In the genomic region with DNA sequence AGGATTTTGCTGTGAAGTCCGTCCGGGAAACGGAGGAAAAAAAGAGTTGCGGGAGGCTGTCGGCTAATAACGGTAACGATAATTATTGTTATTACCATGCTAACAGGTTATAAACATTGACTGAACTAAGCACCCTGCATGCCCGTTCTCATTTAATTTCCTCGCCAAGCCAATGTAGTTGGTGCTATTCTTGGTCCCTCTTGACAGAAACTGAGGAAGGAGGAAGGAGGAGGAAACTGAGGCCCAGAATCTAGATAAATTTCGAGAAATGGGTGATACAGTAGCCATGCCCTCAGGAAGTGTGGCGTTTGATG, we compare ENCODE assay signal across 8 cellular contexts. TPM values are rescaled to one million over a fixed set of nuclear protein-coding genes. Genes with fewer than 3 reads are reported as not detected.
DNase-seq lines count a peak whose midpoint lies in the region; ATAC-seq, FAIRE-seq and TF ChIP-seq lines count a peak whose summit lies in the region.

No MANE protein-coding gene starts in this region.

- FAIRE-seq in bronchial epithelial cell (lab: Jason Lieb, UNC): no peak

- H3K9me3 ChIP-seq in BE2C: no peaks in the 10 kb centered on the region
- no peaks in the 10 kb centered on the region for H3K9me3 ChIP-seq in muscle layer of colon (ENCODE audit: low read length)

- H3K36me3 ChIP-seq in BE2C (peaks cover 20% of the 10 kb centered on the region), bronchial epithelial cell (ENCODE audit: control insufficient read depth, insufficient read depth, low read length) (no peaks in the 10 kb centered on the region), muscle layer of colon (ENCODE audit: insufficient read depth, low read length) (no peaks in the 10 kb centered on the region)

- DNase-seq in BE2C (no peak), bronchial epithelial cell (ENCODE audit: low read depth) (no peak), NCI-H1048 (lab: John Stamatoyannopoulos, UW) (no peak), NCI-H2081 (lab: John Stamatoyannopoulos, UW) (no peak), mucosa of gallbladder (ENCODE audit: low spot score) (no peak)
- no peak for DNase-seq in stimulated activated CD4-positive, alpha-beta T cell treated with anti-CD3 and anti-CD28 coated beads, Interleukin-4, amount 100 ng/mL, for 1 hour

- H3K27me3 ChIP-seq in BE2C: no peaks in the 10 kb centered on the region
- H3K27me3 ChIP-seq in bronchial epithelial cell (ENCODE audit: control insufficient read depth, insufficient read depth, low read length): no peaks in the 10 kb centered on the region
- no peaks in the 10 kb centered on the region for H3K27me3 ChIP-seq in muscle layer of colon (ENCODE audit: control insufficient read depth in 1 of 2, insufficient read depth in 2 of 2, low read length in 2 of 2)

- H3K4me3 ChIP-seq in BE2C (ENCODE audit: low read depth, low read length) (peak overlapping the region; percentile 100), bronchial epithelial cell (ENCODE audit: low read depth, low read length) (peak overlapping the region; percentile 70), muscle layer of colon (ENCODE audit: low read depth in 1 of 2, low read length in 2 of 2) (peak overlapping the region; percentile 70 to 71)

- no peak overlapping the region for H3K27ac ChIP-seq in muscle layer of colon (ENCODE audit: low read depth, low read length)

- H3K9ac ChIP-seq in muscle layer of colon (ENCODE audit: low read length): no peak overlapping the region

- peak; percentile 4 for ATAC-seq in HG02852 (IDR thresholded peaks at IDR 0.05; ENCODE audit: unreplicated experiment)

- H3K4me1 ChIP-seq in BE2C: no peaks in the 10 kb centered on the region
- H3K4me1 ChIP-seq in muscle layer of colon (ENCODE audit: insufficient read depth, low read length): peaks cover 4% of the 10 kb centered on the region

- TF ChIP-seq CTCF in BE2C (IDR thresholded peaks at IDR 0.05; ENCODE audit: low read depth, low read length) (no peak), bronchial epithelial cell (IDR thresholded peaks at IDR 0.05; ENCODE audit: insufficient read depth, low read length, severe bottlenecking) (no peak)

RNA-seq across cellular contexts. Expression of a gene that starts 0.4 kb away (rescaled TPM):
- 13.8 TPM for polyA plus RNA-seq in BE2C (2012; ENCODE audit: insufficient read depth, insufficient read length, low read depth)
- 1.3 and 1.8 TPM in 2 replicates for total RNA-seq in bronchial epithelial cell
- total RNA-seq in mucosa of gallbladder: 2.6 TPM

RNA-seq across cellular contexts. Expression of a gene that starts 16.8 kb away (rescaled TPM):
- polyA plus RNA-seq in BE2C (2012; ENCODE audit: insufficient read depth, insufficient read length, low read depth): 101 TPM
- total RNA-seq in bronchial epithelial cell (93.5 and 93.8 TPM in 2 replicates), mucosa of gallbladder (191 TPM)
